Comparison of ENCODE assay signal across 19 cellular contexts in genomic region chr5:180133971-180134508, GRCh38.
DNase-seq lines count a peak whose midpoint lies in the region; ATAC-seq, FAIRE-seq and TF ChIP-seq lines count a peak whose summit lies in the region.
"Had no signal": no experiment of that assay in that cellular context is flagged by ENCODE, and none has a peak within 500 bp of the region (broad histone marks: within the 10 kb centered on the region; RNA-seq: fewer than 3 reads in every experiment).

No MANE protein-coding gene starts in this region.

- 83 to 91% (median 89%) methylated on average over 7 to 9 of the region's 9 CpGs for WGBS in stomach, 5 donors
- 89 to 97% (median 89%) methylated on average over 9 of the region's 9 CpGs for WGBS in psoas muscle, 3 donors

- H3K27me3 ChIP-seq in Peyer's patch (no peaks in the 10 kb centered on the region), stomach (peaks cover 0 to 42% (median 6%) of the 10 kb centered on the region in 3 donors), psoas muscle (ENCODE audit: insufficient read depth in 3 of 3, low read length in 2 of 3) (peaks cover 0 to 4% (median 0%) of the 10 kb centered on the region in 3 donors)

- H3K36me3 ChIP-seq in Peyer's patch: no peaks in the 10 kb centered on the region
- H3K36me3 ChIP-seq in kidney (ENCODE audit: control insufficient read depth in 1 of 2, insufficient read depth in 2 of 2, low read length in 2 of 2): no peaks in the 10 kb centered on the region
- no peaks in the 10 kb centered on the region for H3K36me3 ChIP-seq in stomach
- no peaks in the 10 kb centered on the region for H3K36me3 ChIP-seq in psoas muscle (ENCODE audit: insufficient read depth in 1 of 2, low read depth in 1 of 2)

- FAIRE-seq in kidney (lab: Jason Lieb, UNC): no peak
- FAIRE-seq: A549, RCC 7860 had no signal

- no peak for TF ChIP-seq CTCF in Peyer's patch (IDR thresholded peaks at IDR 0.05)
- TF ChIP-seq CTCF in kidney (IDR thresholded peaks at IDR 0.05; ENCODE audit: borderline replicate concordance, extremely low read depth, insufficient read depth): no peak
- TF ChIP-seq CTCF in stomach (IDR thresholded peaks at IDR 0.05): no peak
- TF ChIP-seq CTCF in psoas muscle (IDR thresholded peaks at IDR 0.05): no peak

- H3K27ac ChIP-seq in Peyer's patch (no peak overlapping the region), kidney (ENCODE audit: low read depth in 2 of 2, low read length in 2 of 2) (no peak overlapping the region), stomach (no peak overlapping the region), psoas muscle (no peak overlapping the region)
- H3K27ac ChIP-seq: A549, C4-2B had no signal

- no peaks in the 10 kb centered on the region for H3K4me1 ChIP-seq in Peyer's patch
- H3K4me1 ChIP-seq in kidney (ENCODE audit: control insufficient read depth in 1 of 2, insufficient read depth in 1 of 2, low read depth in 1 of 2, low read length in 2 of 2): no peaks in the 10 kb centered on the region
- no peaks in the 10 kb centered on the region for H3K4me1 ChIP-seq in stomach
- no peaks in the 10 kb centered on the region for H3K4me1 ChIP-seq in psoas muscle
- H3K4me1 ChIP-seq: A549 had no signal

- no peak overlapping the region for H3K4me3 ChIP-seq in Peyer's patch
- H3K4me3 ChIP-seq in kidney (ENCODE audit: low read length in 2 of 2): no peak overlapping the region
- H3K4me3 ChIP-seq in stomach: no peak overlapping the region
- H3K4me3 ChIP-seq in psoas muscle: no peak overlapping the region
- H3K4me3 ChIP-seq: A549 had no signal

- H3K9me3 ChIP-seq in Peyer's patch: no peaks in the 10 kb centered on the region
- H3K9me3 ChIP-seq in kidney (ENCODE audit: control insufficient read depth in 1 of 2, low read length in 2 of 2): no peaks in the 10 kb centered on the region
- H3K9me3 ChIP-seq in stomach: no peaks in the 10 kb centered on the region
- no peaks in the 10 kb centered on the region for H3K9me3 ChIP-seq in psoas muscle
- H3K9me3 ChIP-seq: A549 had no signal

- TF ChIP-seq EP300 in stomach (IDR thresholded peaks at IDR 0.05): no peak

- no peak overlapping the region for H3K9ac ChIP-seq in kidney (ENCODE audit: low read length in 2 of 2)

- peak; percentile 41 for DNase-seq in activated CD8-positive, alpha-beta memory T cell treated with anti-CD3 and anti-CD28 coated beads for 24 hours
- no peak for DNase-seq in activated CD8-positive, alpha-beta memory T cell treated with anti-CD3 and anti-CD28 coated beads, Interleukin-2, amount 50 U/mL, for 4 hours
- DNase-seq in Peyer's patch (peak in 2 of 3 donors; percentile 8 to 37), kidney (peak; percentile 33), stomach (peak; percentile 9), psoas muscle (no peak), SHP77 treated with DMSO at 0.1 percent for 48 hours (lab: John Stamatoyannopoulos, UW) (no peak)
- DNase-seq: COR-L47, DMS153, EL, HCEC 1CT, IMR-90, NCI-H1930, NCI-H2171 treated with DMSO at 0.1 percent for 48 hours, NCI-H524 had no signal

- intact Hi-C loops in kidney (cut with DNase I) (no loop called here), stomach (cut with DNase I; ENCODE audit: low total_unique reads) (no loop called here), psoas muscle (cut with DNase I) (no loop called here)

- TF ChIP-seq POLR2A in Peyer's patch (IDR thresholded peaks at IDR 0.05): no peak
- no peak for TF ChIP-seq POLR2A in stomach (IDR thresholded peaks at IDR 0.05)

- ATAC-seq in GM19324 (IDR thresholded peaks at IDR 0.05; ENCODE audit: low FRiP score, unreplicated experiment): no peak
- no peak for ATAC-seq in psoas muscle
- ATAC-seq: A549 had no signal

Comparison
In these comparisons a context has a peak if more than half of its experiments do, and no peak if none do; other contexts are left out.
1. DNase-seq: peak in activated CD8-positive, alpha-beta memory T cell treated with anti-CD3 and anti-CD28 coated beads for 24 hours (single experiment), Peyer's patch (2 of 3), kidney (single experiment) and stomach (single experiment); none in activated CD8-positive, alpha-beta memory T cell treated with anti-CD3 and anti-CD28 coated beads, Interleukin-2, amount 50 U/mL, for 4 hours (single experiment), psoas muscle (0 of 2) and SHP77 treated with DMSO at 0.1 percent for 48 hours (single experiment).